In genomic region chr5:122219767-122220166, GRCh38 we compare ENCODE assay signal across 26 cellular contexts.
A peak's percentile ranks its signal among the peaks of the same experiment; 100 is the strongest.
DNase-seq lines count a peak whose midpoint lies in the region; ATAC-seq and TF ChIP-seq lines count a peak whose summit lies in the region.
"Had no signal": no experiment of that assay in that cellular context is flagged by ENCODE, and none has a peak within 500 bp of the region (broad histone marks: within the 10 kb centered on the region; RNA-seq: fewer than 3 reads in every experiment).

No MANE protein-coding gene starts in this region.

- TF ChIP-seq CTCF in right atrium auricular region (IDR thresholded peaks at IDR 0.05) (no peak), lower lobe of right lung (IDR thresholded peaks at IDR 0.05) (no peak), upper lobe of left lung (IDR thresholded peaks at IDR 0.05) (no peak)

- WGBS in upper lobe of left lung, 2 donors = 68 to 69% methylated on average over 4 of the region's 4 CpGs

- intact Hi-C loops in Right ventricle myocardium inferior (cut with DNase I) = no loop called here
- intact Hi-C loops in lower lobe of right lung (cut with DNase I) = no loop called here

- H3K4me1 ChIP-seq in right atrium auricular region (no peaks in the 10 kb centered on the region), lower lobe of right lung (no peaks in the 10 kb centered on the region), upper lobe of left lung (no peaks in the 10 kb centered on the region)
- H3K4me1 ChIP-seq: BE2C had no signal

- H3K9me3 ChIP-seq in right atrium auricular region = no peaks in the 10 kb centered on the region
- peaks cover 3% of the 10 kb centered on the region for H3K9me3 ChIP-seq in lower lobe of right lung
- H3K9me3 ChIP-seq in upper lobe of left lung = no peaks in the 10 kb centered on the region
- H3K9me3 ChIP-seq: BE2C had no signal

- H3K4me3 ChIP-seq in right atrium auricular region = no peak overlapping the region
- no peak overlapping the region for H3K4me3 ChIP-seq in lower lobe of right lung
- no peak overlapping the region for H3K4me3 ChIP-seq in upper lobe of left lung
- H3K4me3 ChIP-seq: K562, SK-N-MC had no signal

- DNase-seq in Right ventricle myocardium inferior (ENCODE audit: missing footprints) (no peak), right atrium auricular region (ENCODE audit: low spot score) (no peak), NCI-H69 (lab: John Stamatoyannopoulos, UW) (peak; percentile 30), lower lobe of right lung (no peak), upper lobe of left lung (no peak), NCI-H82 treated with DMSO at 0.1 percent for 48 hours (lab: John Stamatoyannopoulos, UW; ENCODE audit: unreplicated experiment) (no peak), hippocampal formation (lab: John Stamatoyannopoulos, UW) (no peak)
- DNase-seq: BE2C, Calu3, DMS79 treated with DMSO at 0.1 percent for 48 hours, GF-D8, H7, Kasumi-1, NCI-H1092 treated with DMSO at 0.1 percent for 48 hours, NCI-H1436 treated with DMSO at 0.1 percent for 48 hours, NCI-H187 treated with DMSO at 0.1 percent for 48 hours, NCI-H2107, NCI-H524, NCI-H82, SIG-M5 had no signal

- TF ChIP-seq EP300 in upper lobe of left lung (IDR thresholded peaks at IDR 0.05) = no peak

- ATAC-seq in Right ventricle myocardium inferior = peak; percentile 42
- peak; percentile 52 to 61 for ATAC-seq in lower lobe of right lung
- ATAC-seq in upper lobe of left lung (ENCODE audit: low FRiP score in 2 of 2) = peak; percentile 46 to 68
- no peak for ATAC-seq in GM21737 (IDR thresholded peaks at IDR 0.05; ENCODE audit: unreplicated experiment)
- ATAC-seq: K562, Panc1 had no signal

- H3K27ac ChIP-seq in right atrium auricular region = no peak overlapping the region
- no peak overlapping the region for H3K27ac ChIP-seq in lower lobe of right lung
- H3K27ac ChIP-seq in upper lobe of left lung = no peak overlapping the region
- H3K27ac ChIP-seq: 22Rv1, RWPE1, SK-N-MC had no signal

- no peaks in the 10 kb centered on the region for H3K27me3 ChIP-seq in right atrium auricular region
- H3K27me3 ChIP-seq in lower lobe of right lung (ENCODE audit: low read depth) = no peaks in the 10 kb centered on the region
- H3K27me3 ChIP-seq in upper lobe of left lung = no peaks in the 10 kb centered on the region

- H3K36me3 ChIP-seq in right atrium auricular region (no peaks in the 10 kb centered on the region), lower lobe of right lung (no peaks in the 10 kb centered on the region), upper lobe of left lung (no peaks in the 10 kb centered on the region)
- H3K36me3 ChIP-seq: BE2C had no signal

- TF ChIP-seq POLR2A in upper lobe of left lung (IDR thresholded peaks at IDR 0.05) = no peak
